8 cellular contexts compared by ENCODE assay signal in the genomic region with DNA sequence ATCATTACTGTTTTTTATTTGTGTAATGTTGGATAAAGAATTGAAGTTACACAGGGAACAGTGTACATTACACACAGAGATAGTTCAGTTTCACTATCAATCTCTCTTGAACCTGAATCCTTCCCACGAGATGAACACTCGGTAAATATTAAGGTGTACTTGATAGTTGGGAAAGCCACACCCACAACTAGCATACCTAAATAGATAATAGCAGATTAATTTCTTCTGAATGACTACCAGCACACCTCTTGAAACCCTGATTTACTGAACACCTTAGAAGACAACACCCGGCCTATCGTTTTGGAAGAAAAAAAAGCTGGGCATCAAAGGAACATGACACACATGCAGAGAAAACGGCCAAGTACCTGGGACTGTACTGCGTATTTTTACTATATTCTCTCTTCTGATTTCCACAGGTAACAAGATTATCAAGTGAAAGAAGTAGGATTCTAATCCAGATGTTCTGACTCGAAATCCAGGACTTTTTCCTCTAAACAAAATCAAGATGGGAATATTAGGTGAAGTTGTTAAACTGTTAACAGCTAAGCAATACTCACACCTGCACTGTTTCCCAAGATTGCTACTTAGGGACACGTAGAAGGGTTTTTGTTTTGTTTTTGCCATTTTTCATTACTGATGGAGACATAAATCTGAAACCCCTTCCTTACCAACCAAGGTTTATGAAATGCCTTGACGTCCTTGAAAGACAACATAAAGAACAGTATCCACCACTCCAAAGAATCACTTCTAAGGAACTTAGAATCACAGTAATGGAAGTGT. TPM values are rescaled to one million over a fixed set of nuclear protein-coding genes. Genes with fewer than 3 reads are reported as not detected.
A peak's percentile ranks its signal among the peaks of the same experiment; 100 is the strongest.
DNase-seq lines count a peak whose midpoint lies in the region; TF ChIP-seq lines count a peak whose summit lies in the region.

No MANE protein-coding gene starts in this region.

- TF ChIP-seq CTCF in fibroblast of villous mesenchyme (IDR thresholded peaks at IDR 0.05; ENCODE audit: insufficient read depth, low read depth, low read length) = no peak

- H3K27me3 ChIP-seq in H7 (ENCODE audit: control insufficient read depth, insufficient read depth, low read length) = peaks cover 2% of the 10 kb centered on the region; the same call in 1 of the 2 replicates
- H3K27me3 ChIP-seq in rectal smooth muscle tissue (ENCODE audit: control insufficient read depth, insufficient read depth, low read length) = no peaks in the 10 kb centered on the region

- H3K27ac ChIP-seq in rectal smooth muscle tissue (ENCODE audit: low read depth, low read length) = peak overlapping the region; percentile 93

- no peak for DNase-seq in H7
- peak; percentile 46 for DNase-seq in SW480 (ENCODE audit: low spot score)
- peak; percentile 20 for DNase-seq in fibroblast of villous mesenchyme (ENCODE audit: low read depth)
- no peak for DNase-seq in NCI-H2081 treated with DMSO at 0.1 percent for 48 hours (lab: John Stamatoyannopoulos, UW)
- no peak for DNase-seq in NK-92 treated with Interleukin-12 subunit alpha and Interleukin-12 subunit beta, amount 100 ng/mL, for 24 hours (lab: John Stamatoyannopoulos, UW)
- DNase-seq in NCI-H187 (lab: John Stamatoyannopoulos, UW) = no peak
- DNase-seq in HPDE6-E6E7 (ENCODE audit: extremely low spot score) = no peak

- H3K4me3 ChIP-seq in H7 (ENCODE audit: insufficient read depth, low read depth, low read length) (peak overlapping the region; percentile 86), fibroblast of villous mesenchyme (ENCODE audit: low read depth, low read length) (peak overlapping the region; percentile 99), rectal smooth muscle tissue (ENCODE audit: low read length) (peak overlapping the region; percentile 99)

- no peaks in the 10 kb centered on the region; the same call in 1 of the 2 replicates for H3K36me3 ChIP-seq in H7 (replicated peaks; ENCODE audit: control insufficient read depth, insufficient read depth, low read length)
- no peaks in the 10 kb centered on the region for H3K36me3 ChIP-seq in rectal smooth muscle tissue (ENCODE audit: control insufficient read depth, insufficient read depth, low read length)

- H3K9ac ChIP-seq in rectal smooth muscle tissue (ENCODE audit: low read length) = no peak overlapping the region

- no peaks in the 10 kb centered on the region for H3K4me1 ChIP-seq in rectal smooth muscle tissue (ENCODE audit: control insufficient read depth, insufficient read depth, low read length)

RNA-seq across cellular contexts. Expression of gene CCDC186, which starts 1.0 kb away (rescaled TPM):
- 5.9 and 15.6 TPM in 2 replicates for total RNA-seq in H7 (2014; rRNA removed; shearing (Covaris generic))
- 15.1 and 22.0 TPM in 2 replicates for total RNA-seq in fibroblast of villous mesenchyme

RNA-seq across cellular contexts. Expression of gene TDRD1, which starts 6.2 kb away (rescaled TPM):
- total RNA-seq in H7 (2014; rRNA removed; shearing (Covaris generic)) = 0.14 and 0.26 TPM in 2 replicates
- 0.43 and 0.64 TPM in 2 replicates for total RNA-seq in fibroblast of villous mesenchyme

Comparison
In these comparisons a context has a peak if more than half of its experiments do, and no peak if none do; other contexts are left out.
1. DNase-seq: peak in SW480 (single experiment) and fibroblast of villous mesenchyme (single experiment); none in H7 (single experiment), NCI-H2081 treated with DMSO at 0.1 percent for 48 hours (single experiment), NK-92 treated with Interleukin-12 subunit alpha and Interleukin-12 subunit beta, amount 100 ng/mL, for 24 hours (single experiment), NCI-H187 (0 of 2) and HPDE6-E6E7 (single experiment).
2. Peak in every context shown above with its lines, with median percentiles within 50 percentile points of each other: H3K4me3 ChIP-seq.